Comparison of ENCODE assay signal across 8 cellular contexts in genomic region chr2:221517362-221518121, GRCh38. TPM values are rescaled to one million over a fixed set of nuclear protein-coding genes. Genes with fewer than 3 reads are reported as not detected.
DNase-seq lines count a peak whose midpoint lies in the region; ATAC-seq, FAIRE-seq and TF ChIP-seq lines count a peak whose summit lies in the region.

No MANE protein-coding gene starts in this region.

- no peak overlapping the region for H3K27ac Mint-ChIP-seq in MCF 10A (ENCODE audit: low read depth, unreplicated experiment)

- peak; percentile 88 to 96 for TF ChIP-seq EP300 in GM12878 (IDR thresholded peaks at IDR 0.05; ENCODE audit: borderline replicate concordance in 1 of 2, control insufficient read depth in 1 of 2, low read depth in 2 of 2, low read length in 2 of 2)

- H3K4me1 Mint-ChIP-seq in MCF 10A (ENCODE audit: insufficient read depth, unreplicated experiment): no peaks in the 10 kb centered on the region

- H3K27me3 Mint-ChIP-seq in MCF 10A (ENCODE audit: insufficient read depth, unreplicated experiment): no peaks in the 10 kb centered on the region

- no peaks in the 10 kb centered on the region for H3K79me2 ChIP-seq in GM12878 (ENCODE audit: control insufficient read depth, insufficient read depth, low read length)

- peak overlapping the region; percentile 41; the same call in 1 of the 2 replicates for H2AFZ ChIP-seq in GM12878 (ENCODE audit: control insufficient read depth, low read depth, low read length)

- in situ Hi-C loops in GM12878 (cut with MboI): no loop called here

- POLR2A ChIA-PET in MCF 10A (lab: Yijun Ruan, JAX) (no interaction called here), GM12878 (lab: Charles Lee) (no interaction called here)

- H3K36me3 Mint-ChIP-seq in MCF 10A (ENCODE audit: insufficient read depth, unreplicated experiment): no peaks in the 10 kb centered on the region

- 27% methylated on average over 9 of the region's 9 CpGs for WGBS in GM12878 (ENCODE audit: insufficient coverage, insufficient replicate concordance, low lambda C conversion rate, missing lambda C conversion rate)

- no peaks in the 10 kb centered on the region for H3K9me3 ChIP-seq in breast epithelium
- no peaks in the 10 kb centered on the region for H3K9me3 ChIP-seq in GM12878 (replicated peaks; ENCODE audit: control insufficient read depth, insufficient read depth, low read length)

- no TSS peak for BruUV-seq in MCF 10A (replicated peaks; lab: Mats Ljungman, UMichigan)
- no TSS peak for BruUV-seq in GM12878 (replicated peaks; lab: Mats Ljungman, UMichigan)

- no peak for TF ChIP-seq RAD21 in GM12878 (IDR thresholded peaks at IDR 0.05; ENCODE audit: insufficient read depth, low read depth, low read length)

- TF ChIP-seq POLR2A in breast epithelium (IDR thresholded peaks at IDR 0.05) (no peak), GM12878 (IDR thresholded peaks at IDR 0.05; ENCODE audit: low read depth, low read length) (no peak)

- H3K27ac ChIP-seq in breast epithelium (no peak overlapping the region), GM12878 (ENCODE audit: control insufficient read depth, insufficient read depth) (peak overlapping the region; percentile 39), rectal smooth muscle tissue (ENCODE audit: low read depth, low read length) (peak overlapping the region; percentile 2)

- H4K20me1 ChIP-seq in GM12878 (ENCODE audit: control insufficient read depth, insufficient read depth): no peaks in the 10 kb centered on the region

- SMC1A ChIA-PET in GM12878 (lab: Charles Lee; ENCODE audit: uncharacterized antibody, unreplicated experiment): interaction anchor here (0.9 kb wide), 1 partner anchor 12 kb away, joined by 3 read pairs; no protein-coding TSS in a partner anchor

- H3K27me3 ChIP-seq in breast epithelium (no peaks in the 10 kb centered on the region), GM12878 (replicated peaks in 1 of 2; ENCODE audit: control insufficient read depth in 2 of 2, insufficient read depth in 2 of 2, low read length in 1 of 2) (no peaks in the 10 kb centered on the region), rectal smooth muscle tissue (ENCODE audit: control insufficient read depth, insufficient read depth, low read length) (no peaks in the 10 kb centered on the region)

- RAD21 ChIA-PET in GM12878 (lab: Charles Lee; ENCODE audit: unreplicated experiment): no interaction called here

- H3K36me3 ChIP-seq in breast epithelium: no peaks in the 10 kb centered on the region
- H3K36me3 ChIP-seq in GM12878 (ENCODE audit: control insufficient read depth in 2 of 2, insufficient read depth in 2 of 2, low read length in 1 of 2): no peaks in the 10 kb centered on the region
- no peaks in the 10 kb centered on the region for H3K36me3 ChIP-seq in rectal smooth muscle tissue (ENCODE audit: control insufficient read depth, insufficient read depth, low read length)

- peak; percentile 11 for DNase-seq in MCF 10A (ENCODE audit: unreplicated experiment)
- no peak for DNase-seq in breast epithelium (ENCODE audit: low spot score in 2 of 2)
- DNase-seq in T-helper 9 cell: peak; percentile 68
- peak; percentile 57 for DNase-seq in GM12878 (ENCODE audit: low read depth, low spot score)
- no peak for DNase-seq in hippocampal formation (lab: John Stamatoyannopoulos, UW)
- DNase-seq in nucleus accumbens (lab: John Stamatoyannopoulos, UW): no peak

- H3K9ac ChIP-seq in GM12878 (ENCODE audit: control insufficient read depth, insufficient read depth, low read length): no peak overlapping the region
- H3K9ac ChIP-seq in rectal smooth muscle tissue (ENCODE audit: low read length): no peak overlapping the region

- H3K9me3 Mint-ChIP-seq in MCF 10A (ENCODE audit: unreplicated experiment): no peaks in the 10 kb centered on the region

- intact Hi-C loops in MCF 10A (cut with micrococcal nuclease): no loop called here
- intact Hi-C loops in breast epithelium (cut with DNase I; ENCODE audit: low total_unique reads): no loop called here
- intact Hi-C loops in GM12878 (cut with micrococcal nuclease; ENCODE audit: unreplicated experiment): loop anchor here (2.0 to 5.0 kb wide), 2 partner anchors 40 to 55 kb away; partner anchors contain the start of gene EPHA4

- ATAC-seq in HG03066 (IDR thresholded peaks at IDR 0.05; ENCODE audit: low read depth, unreplicated experiment) (peak; percentile 89), GM12878 (peak; percentile 85)

- H3K4me1 ChIP-seq in breast epithelium (no peaks in the 10 kb centered on the region), GM12878 (ENCODE audit: control insufficient read depth, insufficient read depth, low read length) (peaks cover 27% of the 10 kb centered on the region), rectal smooth muscle tissue (ENCODE audit: control insufficient read depth, insufficient read depth, low read length) (peaks cover 14% of the 10 kb centered on the region)

- TF ChIP-seq CTCF in MCF 10A (IDR thresholded peaks at IDR 0.05; ENCODE audit: unreplicated experiment) (no peak), breast epithelium (IDR thresholded peaks at IDR 0.05) (no peak), GM12878 (IDR thresholded peaks at IDR 0.05 in 2 of 3, conservative IDR thresholded peaks at IDR 0.05 in 1 of 3; ENCODE audit: control insufficient read depth in 2 of 3, extremely low read depth in 1 of 3, insufficient read depth in 1 of 3, low read depth in 3 of 3, low read length in 3 of 3) (no peak)

- no peak overlapping the region for H3K4me3 Mint-ChIP-seq in MCF 10A (ENCODE audit: unreplicated experiment)

- CTCF ChIA-PET in MCF 10A (lab: Yijun Ruan, JAX) (no interaction called here), GM12878 (lab: Yijun Ruan, JAX) (interaction anchor here (0.5 to 1.0 kb wide), 2 partner anchors 14 to 256 kb away, joined by 3 read pairs; no protein-coding TSS in a partner anchor)

- H3K4me2 ChIP-seq in GM12878 (ENCODE audit: control insufficient read depth, insufficient read depth): peak overlapping the region; percentile 73

- FAIRE-seq in GM12878 (lab: Jason Lieb, UNC): peak; percentile 78

- H3K4me3 ChIP-seq in breast epithelium: no peak overlapping the region
- H3K4me3 ChIP-seq in GM12878: no peak overlapping the region
- no peak overlapping the region for H3K4me3 ChIP-seq in rectal smooth muscle tissue (ENCODE audit: low read length)

TF ChIP-seq in GM12878, 131 proteins besides CTCF, POLR2A, EP300 and RAD21 (continues in another document):
- TF ChIP-seq ZBTB4 (CRISPR knock-in tag; IDR thresholded peaks at IDR 0.05): no peak
- no peak for TF ChIP-seq RFX5 (IDR thresholded peaks at IDR 0.05; ENCODE audit: low read depth, low read length)
- peak; percentile 78 for TF ChIP-seq IKZF1 (conservative IDR thresholded peaks at IDR 0.05)
- no peak for TF ChIP-seq CEBPB (IDR thresholded peaks at IDR 0.05; ENCODE audit: borderline replicate concordance in 1 of 2, low read depth in 2 of 2, low read length in 2 of 2)
- no peak for TF ChIP-seq SREBF1 (IDR thresholded peaks at IDR 0.05; ENCODE audit: low read length)
- no peak for TF ChIP-seq MTA3 (IDR thresholded peaks at IDR 0.05; ENCODE audit: borderline replicate concordance, low read length)
- TF ChIP-seq EED (IDR thresholded peaks at IDR 0.05; ENCODE audit: low read depth): peak; percentile 64
- TF ChIP-seq ZBED1 (IDR thresholded peaks at IDR 0.05; ENCODE audit: borderline replicate concordance): no peak
- TF ChIP-seq PAX8 (IDR thresholded peaks at IDR 0.05): no peak
- no peak for TF ChIP-seq TCF7 (IDR thresholded peaks at IDR 0.05; ENCODE audit: borderline replicate concordance)

RNA-seq across cellular contexts. Expression of gene EPHA4, which starts 54.6 kb away (rescaled TPM):
- 1.9 and 2.0 TPM in 2 replicates for total RNA-seq in MCF 10A (2022)
- total RNA-seq in breast epithelium: 10 to 100 TPM; 12.8 to 44.2 (median 18.6) TPM
- total RNA-seq in GM12878 (2013; cell fraction: nucleolus; rRNA removed): 0.93 and 1.0 TPM in 2 replicates
- total RNA-seq in GM12878 (2014; rRNA removed): 0.11 and 0.23 TPM in 2 replicates
- total RNA-seq in GM12878 (2014; rRNA removed; fragmentation: Illumina TruSeq; extraction: Trizol): 0.23 and 0.67 TPM in 2 replicates
- 0.33 and 0.35 TPM in 2 replicates for total RNA-seq in GM12878 (2021)
- 0.24 TPM for polyA plus RNA-seq in GM12878 (2011; ENCODE audit: low read depth)
- polyA plus RNA-seq in GM12878 (2011; rRNA removed): 1.1 and 1.5 TPM in 2 replicates
- polyA plus RNA-seq in GM12878 (2011; cell fraction: cytosol; rRNA removed): 1.3 and 1.6 TPM in 2 replicates
- 1.1 and 1.5 TPM in 2 replicates for polyA plus RNA-seq in GM12878 (2011; cell fraction: nucleus; rRNA removed)
- polyA plus RNA-seq in GM12878 (2012): 0.35 and 0.42 TPM in 2 replicates
- polyA plus RNA-seq in GM12878 (2014; fragmentation: Illumina TruSeq; extraction: Trizol): 0.50 TPM in 1 of 2 replicates, not detected in the other
- polyA plus RNA-seq in GM12878 (2014; fragmentation: Nextera tagmentation; extraction: Ambion mirVana): under 1 TPM in 1 of 2 experiments, not detected in 1; 0.16 TPM
- 0.06 and 0.14 TPM in 2 replicates for polyA plus RNA-seq in GM12878 (2014; rRNA removed)
- under 1 TPM; 0.08 to 0.74 TPM for polyA plus RNA-seq in GM12878 (2016; fragmentation: Nextera tagmentation; extraction: Ambion mirVana)
- polyA minus RNA-seq in GM12878 (2011; rRNA and poly(A)+ RNA removed): 1.4 and 2.3 TPM in 2 replicates
- 0.94 and 1.8 TPM in 2 replicates for polyA minus RNA-seq in GM12878 (2011; cell fraction: cytosol; rRNA and poly(A)+ RNA removed)
- polyA minus RNA-seq in GM12878 (2011; cell fraction: nucleus; rRNA and poly(A)+ RNA removed): 2.3 and 4.2 TPM in 2 replicates

Comparison
In these comparisons a context has a peak if more than half of its experiments do, and no peak if none do; other contexts are left out.
1. DNase-seq: peak in MCF 10A (single experiment), T-helper 9 cell (single experiment) and GM12878 (single experiment); none in breast epithelium (0 of 2), hippocampal formation (0 of 2) and nucleus accumbens (0 of 56).
2. H3K27ac ChIP-seq: peak in GM12878 (single experiment) and rectal smooth muscle tissue (single experiment); none in breast epithelium (0 of 2).